Comparison of ENCODE assay signal across 8 cellular contexts in the genomic region with DNA sequence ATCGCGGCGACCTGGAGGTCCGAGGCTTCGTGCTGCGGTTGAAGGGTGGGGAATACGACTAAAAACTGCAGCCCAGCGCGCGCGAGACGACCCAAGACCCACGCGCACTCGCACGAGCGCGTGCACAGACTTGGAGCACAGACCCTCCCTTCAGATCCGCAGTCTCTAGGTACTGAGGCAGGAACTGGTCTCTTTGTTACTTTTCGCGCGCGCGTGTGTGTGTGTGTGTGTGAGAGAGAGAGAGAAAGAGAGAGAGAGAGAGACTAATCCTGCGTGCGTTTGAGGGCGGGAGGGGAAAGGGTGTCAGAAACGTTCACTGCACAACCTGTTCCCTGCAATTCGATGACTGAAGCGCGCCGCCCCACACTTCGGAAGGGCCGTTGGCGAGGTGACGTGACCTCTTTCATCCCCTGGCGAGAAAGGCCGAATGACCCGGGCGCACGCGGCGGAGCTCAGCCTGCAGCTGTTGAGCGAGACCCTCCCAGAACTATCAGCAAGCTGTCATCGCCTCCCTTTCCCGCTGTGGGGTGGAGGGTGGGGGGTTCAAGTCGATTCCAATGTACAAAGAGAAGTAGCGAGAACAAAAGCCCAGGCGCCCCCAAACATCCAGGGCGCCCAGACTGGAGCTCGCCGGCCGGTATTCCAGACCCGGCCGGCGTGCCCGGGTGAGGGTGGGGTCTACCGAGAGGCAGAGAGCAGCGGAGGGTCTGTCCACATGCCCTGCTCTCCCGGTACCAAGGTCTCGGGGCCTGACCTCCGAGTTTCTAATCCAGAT. TPM values are rescaled to one million over a fixed set of nuclear protein-coding genes. Genes with fewer than 3 reads are reported as not detected.
A peak's percentile ranks its signal among the peaks of the same experiment; 100 is the strongest.
DNase-seq lines count a peak whose midpoint lies in the region; ATAC-seq and TF ChIP-seq lines count a peak whose summit lies in the region.

No MANE protein-coding gene starts in this region.

- POLR2A ChIA-PET in MCF 10A (lab: Yijun Ruan, JAX), result no interaction called here

- in situ Hi-C loops in GM13976 (cut with MboI; ENCODE audit: low sequenced_read_pairs, unreplicated experiment), result no loop called here

- H3K36me3 ChIP-seq in gastroesophageal sphincter, result no peaks in the 10 kb centered on the region

- intact Hi-C loops in MCF 10A (cut with micrococcal nuclease), result no loop called here

- H3K4me1 Mint-ChIP-seq in mesothelial cell of epicardium (peaks cover 53% of the 10 kb centered on the region), MCF 10A (ENCODE audit: insufficient read depth, unreplicated experiment) (peaks cover 21% of the 10 kb centered on the region)

- DNase-seq in GM13976 (ENCODE audit: low spot score) (peak; percentile 62), NCI-H446 (lab: John Stamatoyannopoulos, UW) (peak; percentile 51 to 54), mesothelial cell of epicardium (ENCODE audit: low spot score in 2 of 2, unreplicated experiment in 2 of 2) (peak in 1 of 2 experiments; percentile 55), MCF 10A (ENCODE audit: unreplicated experiment) (no peak), mucosa of gallbladder (ENCODE audit: low spot score) (no peak)
- DNase-seq in activated naive CD4-positive, alpha-beta T cell treated with anti-CD3 and anti-CD28 coated beads, Interleukin-2, amount 50 U/mL, for 72 hours (ENCODE audit: low spot score in 2 of 2), result no peak

- CTCF ChIA-PET in MCF 10A (lab: Yijun Ruan, JAX), result no interaction called here

- no peaks in the 10 kb centered on the region for H3K9me3 Mint-ChIP-seq in activated naive CD4-positive, alpha-beta T cell treated with anti-CD3 and anti-CD28 coated beads, Interleukin-2, amount 50 U/mL, for 72 hours
- H3K9me3 Mint-ChIP-seq in mesothelial cell of epicardium (no peaks in the 10 kb centered on the region), MCF 10A (ENCODE audit: unreplicated experiment) (no peaks in the 10 kb centered on the region)

- H3K4me1 ChIP-seq in gastroesophageal sphincter, result peaks cover 0 to 61% (median 36%) of the 10 kb centered on the region in 3 donors

- H3K4me3 ChIP-seq in gastroesophageal sphincter, result peak overlapping the region in 1 of 2 donors; percentile 58

- no peak for TF ChIP-seq POLR2A in gastroesophageal sphincter (IDR thresholded peaks at IDR 0.05)

- H3K4me3 Mint-ChIP-seq in mesothelial cell of epicardium (peak overlapping the region; percentile 84), MCF 10A (ENCODE audit: unreplicated experiment) (no peak overlapping the region)

- TF ChIP-seq CTCF in GM13976 (IDR thresholded peaks at IDR 0.05; ENCODE audit: borderline replicate concordance, control extremely low read depth, extremely low read depth, insufficient read depth, missing control alignments), result no peak
- no peak for TF ChIP-seq CTCF in mesothelial cell of epicardium (IDR thresholded peaks at IDR 0.05; ENCODE audit: unreplicated experiment)
- TF ChIP-seq CTCF in gastroesophageal sphincter (IDR thresholded peaks at IDR 0.05), result no peak
- TF ChIP-seq CTCF in MCF 10A (IDR thresholded peaks at IDR 0.05; ENCODE audit: unreplicated experiment), result no peak

- no TSS peak for BruUV-seq in MCF 10A (replicated peaks; lab: Mats Ljungman, UMichigan)

- H3K27me3 Mint-ChIP-seq in mesothelial cell of epicardium (ENCODE audit: low read depth), result peaks cover 61% of the 10 kb centered on the region
- H3K27me3 Mint-ChIP-seq in MCF 10A (ENCODE audit: insufficient read depth, unreplicated experiment), result peaks cover 76% of the 10 kb centered on the region

- peaks cover 53% of the 10 kb centered on the region for H3K27me3 ChIP-seq in gastroesophageal sphincter

- peak overlapping the region in 2 of 4 donors; percentile 19 to 74 for H3K27ac ChIP-seq in gastroesophageal sphincter

- ATAC-seq in activated naive CD4-positive, alpha-beta T cell treated with anti-CD3 and anti-CD28 coated beads, Interleukin-2, amount 50 U/mL, for 72 hours, result peak; percentile 23 to 42
- ATAC-seq in gastroesophageal sphincter (no peak), GM21786 (IDR thresholded peaks at IDR 0.05; ENCODE audit: unreplicated experiment) (no peak)

- H3K36me3 Mint-ChIP-seq in activated naive CD4-positive, alpha-beta T cell treated with anti-CD3 and anti-CD28 coated beads, Interleukin-2, amount 50 U/mL, for 72 hours, result peaks cover 0 to 10% of the 10 kb centered on the region in 2 donors
- H3K36me3 Mint-ChIP-seq in mesothelial cell of epicardium, result peaks cover 6% of the 10 kb centered on the region
- peaks cover 6% of the 10 kb centered on the region for H3K36me3 Mint-ChIP-seq in MCF 10A (ENCODE audit: insufficient read depth, unreplicated experiment)

- no peak for TF ChIP-seq EP300 in gastroesophageal sphincter (IDR thresholded peaks at IDR 0.05)

- H3K9me3 ChIP-seq in gastroesophageal sphincter, result no peaks in the 10 kb centered on the region

- WGBS in gastroesophageal sphincter (ENCODE audit: low coverage in 1 of 2), 2 donors, result 9% methylated on average over 7 of the region's 62 CpGs; no CpG with 5 or more reads in 1 of the 2 donors

- H3K27ac Mint-ChIP-seq in activated naive CD4-positive, alpha-beta T cell treated with anti-CD3 and anti-CD28 coated beads, Interleukin-2, amount 50 U/mL, for 72 hours, result no peak overlapping the region
- peak overlapping the region; percentile 84 for H3K27ac Mint-ChIP-seq in mesothelial cell of epicardium
- H3K27ac Mint-ChIP-seq in MCF 10A (ENCODE audit: low read depth, unreplicated experiment), result no peak overlapping the region

RNA-seq across cellular contexts. Expression of a gene that starts 1.5 kb away (rescaled TPM):
- total RNA-seq in activated naive CD4-positive, alpha-beta T cell treated with anti-CD3 and anti-CD28 coated beads, Interleukin-2, amount 50 U/mL, for 72 hours, result under 1 TPM in 1 of 2 donors, not detected in 1; 0.43 TPM
- 110 to 121 TPM (median 114 TPM) in 3 replicates for total RNA-seq in mesothelial cell of epicardium
- 10 to 100 TPM; 11.5 to 42.8 (median 14.6) TPM for total RNA-seq in gastroesophageal sphincter
- 0.47 and 0.54 TPM in 2 replicates for total RNA-seq in MCF 10A (2022)
- total RNA-seq in mucosa of gallbladder, result 24.5 TPM

RNA-seq across cellular contexts. Expression of a gene that starts 29.8 kb away (rescaled TPM):
- total RNA-seq in activated naive CD4-positive, alpha-beta T cell treated with anti-CD3 and anti-CD28 coated beads, Interleukin-2, amount 50 U/mL, for 72 hours, result 10 to 100 TPM; 14.6 to 37.7 TPM
- 26.1 to 27.8 TPM (median 26.6 TPM) in 3 replicates for total RNA-seq in mesothelial cell of epicardium
- 10 to 100 TPM; 23.6 to 37.8 (median 29.5) TPM for total RNA-seq in gastroesophageal sphincter
- total RNA-seq in MCF 10A (2022), result 27.9 and 40.0 TPM in 2 replicates
- 19.3 TPM for total RNA-seq in mucosa of gallbladder

Comparison
In these comparisons a context has a peak if more than half of its experiments do, and no peak if none do; other contexts are left out.
1. DNase-seq: peak in GM13976 (single experiment) and NCI-H446 (2 of 2); none in activated naive CD4-positive, alpha-beta T cell treated with anti-CD3 and anti-CD28 coated beads, Interleukin-2, amount 50 U/mL, for 72 hours (0 of 2), MCF 10A (single experiment) and mucosa of gallbladder (single experiment).
2. ATAC-seq: peak in activated naive CD4-positive, alpha-beta T cell treated with anti-CD3 and anti-CD28 coated beads, Interleukin-2, amount 50 U/mL, for 72 hours (2 of 2); none in gastroesophageal sphincter (single experiment) and GM21786 (single experiment).